23 cellular contexts compared by ENCODE assay signal in the genomic region with DNA sequence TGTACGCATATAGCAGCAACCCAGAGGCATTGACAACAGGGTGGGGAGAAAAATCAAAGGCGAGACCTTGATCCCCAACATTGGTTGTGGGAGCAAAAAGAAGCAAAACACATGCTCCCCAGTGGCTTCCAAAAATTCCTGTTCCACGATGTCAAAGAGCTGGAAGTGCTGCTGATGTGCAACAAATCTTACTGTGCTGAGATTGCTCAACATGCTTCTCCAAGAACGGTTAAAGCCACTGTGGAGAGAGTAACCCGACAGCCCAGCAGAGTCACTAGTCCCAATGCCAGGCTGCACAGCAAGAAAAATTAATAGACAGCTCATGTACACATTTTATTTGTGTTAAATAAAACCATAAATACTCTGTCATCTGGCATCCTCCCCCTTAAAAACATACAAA.
DNase-seq lines count a peak whose midpoint lies in the region; ATAC-seq and TF ChIP-seq lines count a peak whose summit lies in the region.
"Had no signal": no experiment of that assay in that cellular context is flagged by ENCODE, and none has a peak within 500 bp of the region (broad histone marks: within the 10 kb centered on the region; RNA-seq: fewer than 3 reads in every experiment).

No MANE protein-coding gene starts in this region.

- H3K27ac Mint-ChIP-seq in activated naive CD4-positive, alpha-beta T cell treated with anti-CD3 and anti-CD28 coated beads for 36 hours, result no peak overlapping the region
- no peak overlapping the region for H3K27ac Mint-ChIP-seq in T-helper 2 cell treated with Interferon-gamma antibody and Interleukin-4, amounts not matched to agents 5 μg/mL and 100 μg/mL, for 36 hours
- H3K27ac Mint-ChIP-seq: activated CD8-positive, alpha-beta T cell treated with anti-CD3 and anti-CD28 coated beads for 36 hours; CD8-positive, alpha-beta T cell; dendritic cell treated with granulocyte-macrophage colony-stimulating factor and Interleukin-4, amounts not matched to agents 40 ng/mL and 50 ng/mL, for 4 days had no signal

- no peaks in the 10 kb centered on the region for H3K79me2 ChIP-seq in trophoblast cell (ENCODE audit: control insufficient read depth, insufficient read depth, low read length, poor library complexity)

- H2AK5ac ChIP-seq in trophoblast cell (ENCODE audit: low read length), result peak overlapping the region; percentile 23

- DNase-seq in ELR (ENCODE audit: low read depth) (peak; percentile 5), M059J (ENCODE audit: low read depth) (peak; percentile 21), esophagus muscularis mucosa (ENCODE audit: extremely low spot score) (peak; percentile 47), trophoblast cell (no peak), NK-92 (lab: John Stamatoyannopoulos, UW; ENCODE audit: unreplicated experiment) (no peak)
- no peak for DNase-seq in activated naive CD4-positive, alpha-beta T cell treated with anti-CD3 and anti-CD28 coated beads for 36 hours
- DNase-seq in T-helper 2 cell treated with Interferon-gamma antibody and Interleukin-4, amounts not matched to agents 5 μg/mL and 100 μg/mL, for 36 hours (ENCODE audit: low spot score), result no peak
- DNase-seq: activated CD8-positive, alpha-beta T cell treated with anti-CD3 and anti-CD28 coated beads for 36 hours; activated naive CD4-positive, alpha-beta T cell; CD8-positive, alpha-beta T cell; DMS 273 treated with DMSO at 0.1 percent for 48 hours; foreskin keratinocyte; Kasumi-1; NCI-H1105; NCI-H345; SHP77 treated with DMSO at 0.1 percent for 48 hours; stimulated activated CD4-positive, alpha-beta T cell treated with anti-CD3 and anti-CD28 coated beads, Interleukin-1b, Interleukin-23, amount 100 ng/mL, for 48 hours; T1000; upper lobe of left lung had no signal

- intact Hi-C loops in esophagus muscularis mucosa (cut with DNase I), result no loop called here
- intact Hi-C loops in activated naive CD4-positive, alpha-beta T cell treated with anti-CD3 and anti-CD28 coated beads for 36 hours (cut with micrococcal nuclease), result no loop called here

- 84% methylated on average over 5 of the region's 5 CpGs for WGBS in esophagus muscularis mucosa
- WGBS in trophoblast cell (ENCODE audit: extremely low coverage, insufficient coverage, insufficient read length), result no CpG with 5 or more reads among the region's 5 CpGs

- TF ChIP-seq CTCF in esophagus muscularis mucosa (IDR thresholded peaks at IDR 0.05), result no peak

- no peak overlapping the region for H2BK5ac ChIP-seq in trophoblast cell (ENCODE audit: low read depth, low read length, poor library complexity)

- H3K18ac ChIP-seq in trophoblast cell (ENCODE audit: low read length), result no peak overlapping the region

- H2BK12ac ChIP-seq in trophoblast cell (ENCODE audit: low read length), result no peak overlapping the region

- H3K4me1 Mint-ChIP-seq in activated naive CD4-positive, alpha-beta T cell treated with anti-CD3 and anti-CD28 coated beads for 36 hours (ENCODE audit: low read depth), result no peaks in the 10 kb centered on the region
- H3K4me1 Mint-ChIP-seq in T-helper 2 cell treated with Interferon-gamma antibody and Interleukin-4, amounts not matched to agents 5 μg/mL and 100 μg/mL, for 36 hours (ENCODE audit: low read depth), result peaks cover 3% of the 10 kb centered on the region

- no peak overlapping the region for H4K12ac ChIP-seq in trophoblast cell (ENCODE audit: low read depth, low read length)

- H3K4me1 ChIP-seq in esophagus muscularis mucosa, result peaks cover 3 to 15% (median 8%) of the 10 kb centered on the region in 4 donors
- peaks cover 12 to 16% of the 10 kb centered on the region in 2 experiments for H3K4me1 ChIP-seq in trophoblast cell (ENCODE audit: control insufficient read depth in 1 of 2, insufficient read depth in 2 of 2, low read length in 2 of 2)
- H3K4me1 ChIP-seq: upper lobe of left lung had no signal

- H3K27me3 Mint-ChIP-seq in activated naive CD4-positive, alpha-beta T cell treated with anti-CD3 and anti-CD28 coated beads for 36 hours (ENCODE audit: low read depth), result peaks cover 13% of the 10 kb centered on the region
- H3K27me3 Mint-ChIP-seq in T-helper 2 cell treated with Interferon-gamma antibody and Interleukin-4, amounts not matched to agents 5 μg/mL and 100 μg/mL, for 36 hours (ENCODE audit: low read depth), result peaks cover 10% of the 10 kb centered on the region
- H3K27me3 Mint-ChIP-seq: dendritic cell treated with granulocyte-macrophage colony-stimulating factor and Interleukin-4, amounts not matched to agents 40 ng/mL and 50 ng/mL, for 4 days had no signal

- H3K9me3 Mint-ChIP-seq in activated naive CD4-positive, alpha-beta T cell treated with anti-CD3 and anti-CD28 coated beads for 36 hours, result no peaks in the 10 kb centered on the region
- H3K9me3 Mint-ChIP-seq in T-helper 2 cell treated with Interferon-gamma antibody and Interleukin-4, amounts not matched to agents 5 μg/mL and 100 μg/mL, for 36 hours, result no peaks in the 10 kb centered on the region
- H3K9me3 Mint-ChIP-seq: activated CD8-positive, alpha-beta T cell treated with anti-CD3 and anti-CD28 coated beads for 36 hours; CD8-positive, alpha-beta T cell; dendritic cell treated with granulocyte-macrophage colony-stimulating factor and Interleukin-4, amounts not matched to agents 40 ng/mL and 50 ng/mL, for 4 days had no signal

- TF ChIP-seq POLR2A in esophagus muscularis mucosa (IDR thresholded peaks at IDR 0.05; ENCODE audit: low read depth), result no peak

- no peak overlapping the region for H3K14ac ChIP-seq in trophoblast cell (ENCODE audit: low read length)

- no peaks in the 10 kb centered on the region for H3K79me1 ChIP-seq in trophoblast cell (ENCODE audit: low read length)

- H3K27ac ChIP-seq in esophagus muscularis mucosa (replicated peaks in 1 of 4) (no peak overlapping the region), trophoblast cell (ENCODE audit: low read depth, low read length) (no peak overlapping the region)
- H3K27ac ChIP-seq: foreskin keratinocyte, neutrophil, skin epidermis, upper lobe of left lung had no signal

- ATAC-seq in GM18907 (IDR thresholded peaks at IDR 0.05; ENCODE audit: unreplicated experiment), result no peak
- ATAC-seq: activated CD8-positive, alpha-beta T cell treated with anti-CD3 and anti-CD28 coated beads for 36 hours; CD8-positive, alpha-beta T cell; foreskin keratinocyte had no signal

- no peak overlapping the region for H3K23ac ChIP-seq in trophoblast cell (ENCODE audit: low read length)

- H2BK120ac ChIP-seq in trophoblast cell (ENCODE audit: insufficient read depth, low read length, poor library complexity), result peak overlapping the region; percentile 11

- H3K27me3 ChIP-seq in esophagus muscularis mucosa, result no peaks in the 10 kb centered on the region
- H3K27me3 ChIP-seq in trophoblast cell (ENCODE audit: insufficient read depth, low read length), result no peaks in the 10 kb centered on the region
- H3K27me3 ChIP-seq: foreskin keratinocyte, neutrophil, upper lobe of left lung had no signal

- H4K8ac ChIP-seq in trophoblast cell (ENCODE audit: low read depth, low read length), result no peak overlapping the region

- H3K4me2 ChIP-seq in trophoblast cell (ENCODE audit: low read length), result no peak overlapping the region

- H2AFZ ChIP-seq in trophoblast cell (ENCODE audit: insufficient read depth, low read length, poor library complexity), result no peak overlapping the region

- no peaks in the 10 kb centered on the region for H3K36me3 Mint-ChIP-seq in activated naive CD4-positive, alpha-beta T cell treated with anti-CD3 and anti-CD28 coated beads for 36 hours (ENCODE audit: low read depth)
- H3K36me3 Mint-ChIP-seq in T-helper 2 cell treated with Interferon-gamma antibody and Interleukin-4, amounts not matched to agents 5 μg/mL and 100 μg/mL, for 36 hours (ENCODE audit: low read depth), result no peaks in the 10 kb centered on the region
- H3K36me3 Mint-ChIP-seq: CD8-positive, alpha-beta T cell had no signal

- CTCF ChIA-PET in activated naive CD4-positive, alpha-beta T cell treated with anti-CD3 and anti-CD28 coated beads for 36 hours (lab: Charles Lee), result interaction anchor here (0.7 to 1.7 kb wide), 2 partner anchors 69 to 123 kb away, joined by 3 read pairs; no protein-coding TSS in a partner anchor

- no peaks in the 10 kb centered on the region for H3K9me3 ChIP-seq in esophagus muscularis mucosa
- no peaks in the 10 kb centered on the region for H3K9me3 ChIP-seq in trophoblast cell (ENCODE audit: insufficient read depth, low read depth, low read length)
- H3K9me3 ChIP-seq: neutrophil, upper lobe of left lung had no signal

- no peak for TF ChIP-seq EP300 in esophagus muscularis mucosa (IDR thresholded peaks at IDR 0.05)

- no peak overlapping the region for H3K4ac ChIP-seq in trophoblast cell (ENCODE audit: low read depth, low read length)

- no peaks in the 10 kb centered on the region for H3K36me3 ChIP-seq in esophagus muscularis mucosa
- H3K36me3 ChIP-seq in trophoblast cell (ENCODE audit: control insufficient read depth in 1 of 2, insufficient read depth in 2 of 2, low read length in 2 of 2), result no peaks in the 10 kb centered on the region
- H3K36me3 ChIP-seq: neutrophil, upper lobe of left lung had no signal

- H3K4me3 ChIP-seq in esophagus muscularis mucosa (no peak overlapping the region), trophoblast cell (ENCODE audit: low read depth, low read length) (no peak overlapping the region)
- H3K4me3 ChIP-seq: skin epidermis, upper lobe of left lung had no signal

- H3K4me3 Mint-ChIP-seq in activated naive CD4-positive, alpha-beta T cell treated with anti-CD3 and anti-CD28 coated beads for 36 hours, result no peak overlapping the region
- no peak overlapping the region for H3K4me3 Mint-ChIP-seq in T-helper 2 cell treated with Interferon-gamma antibody and Interleukin-4, amounts not matched to agents 5 μg/mL and 100 μg/mL, for 36 hours
- H3K4me3 Mint-ChIP-seq: activated CD8-positive, alpha-beta T cell treated with anti-CD3 and anti-CD28 coated beads for 36 hours; CD8-positive, alpha-beta T cell; dendritic cell treated with granulocyte-macrophage colony-stimulating factor and Interleukin-4, amounts not matched to agents 40 ng/mL and 50 ng/mL, for 4 days had no signal

- no peak overlapping the region for H3K9ac ChIP-seq in trophoblast cell (ENCODE audit: low read length)

- peak overlapping the region; percentile 18 for H4K91ac ChIP-seq in trophoblast cell (ENCODE audit: low read depth, low read length)

Comparison
In these comparisons a context has a peak if more than half of its experiments do, and no peak if none do; other contexts are left out.
1. DNase-seq: peak in ELR (single experiment), M059J (single experiment) and esophagus muscularis mucosa (single experiment); none in trophoblast cell (0 of 2), activated naive CD4-positive, alpha-beta T cell treated with anti-CD3 and anti-CD28 coated beads for 36 hours (single experiment), NK-92 (single experiment) and T-helper 2 cell treated with Interferon-gamma antibody and Interleukin-4, amounts not matched to agents 5 μg/mL and 100 μg/mL, for 36 hours (single experiment).